23 cellular contexts compared by ENCODE assay signal in genomic region chr10:86828145-86828544, GRCh38.
"Had no signal": no experiment of that assay in that cellular context is flagged by ENCODE, and none has a peak within 500 bp of the region (broad histone marks: within the 10 kb centered on the region; RNA-seq: fewer than 3 reads in every experiment).

No MANE protein-coding gene starts in this region.

- H3K9me3 Mint-ChIP-seq: neural crest cell had no signal

- H3K4me3 ChIP-seq: dorsolateral prefrontal cortex, esophagus muscularis mucosa, gastrocnemius medialis, heart right ventricle, mucosa of descending colon, ovary, right atrium auricular region, sigmoid colon, skin epidermis, stomach, thoracic aorta, transverse colon had no signal

- H3K4me3 Mint-ChIP-seq: naive thymus-derived CD8-positive, alpha-beta T cell; neural crest cell had no signal

- ATAC-seq: gastrocnemius medialis; heart right ventricle; left lobe of liver; mucosa of descending colon; naive thymus-derived CD8-positive, alpha-beta T cell had no signal

- H3K9me3 ChIP-seq: esophagus muscularis mucosa, gastrocnemius medialis, heart right ventricle, mucosa of descending colon, ovary, right atrium auricular region, sigmoid colon, stomach, thoracic aorta, transverse colon had no signal

- H3K27me3 ChIP-seq: dorsolateral prefrontal cortex, esophagus muscularis mucosa, gastrocnemius medialis, ovary, right atrium auricular region, sigmoid colon, stomach, transverse colon had no signal

- DNase-seq: cortex of kidney; dorsolateral prefrontal cortex; effector memory CD4-positive, alpha-beta T cell; gastrocnemius medialis; heart right ventricle; hypothalamus; mammary epithelial cell; mucosa of descending colon; naive thymus-derived CD8-positive, alpha-beta T cell; ovary; sigmoid colon; stimulated activated CD4-positive, alpha-beta T cell treated with anti-CD3 and anti-CD28 coated beads, Interleukin-12 subunit alpha, Interleukin-12 subunit beta, amount 100 ng/mL, for 4 hours; stimulated activated naive CD4-positive, alpha-beta T cell; stomach; substantia nigra; transverse colon had no signal

- H3K27ac Mint-ChIP-seq: naive thymus-derived CD8-positive, alpha-beta T cell had no signal

- H3K27ac ChIP-seq: dorsolateral prefrontal cortex, epithelial cell of prostate, gastrocnemius medialis, heart right ventricle, ovary, right atrium auricular region, skin epidermis, thoracic aorta had no signal

- H3K36me3 ChIP-seq: esophagus muscularis mucosa, gastrocnemius medialis, heart right ventricle, ovary, right atrium auricular region, sigmoid colon, stomach, thoracic aorta, transverse colon had no signal
